In the genomic region with DNA sequence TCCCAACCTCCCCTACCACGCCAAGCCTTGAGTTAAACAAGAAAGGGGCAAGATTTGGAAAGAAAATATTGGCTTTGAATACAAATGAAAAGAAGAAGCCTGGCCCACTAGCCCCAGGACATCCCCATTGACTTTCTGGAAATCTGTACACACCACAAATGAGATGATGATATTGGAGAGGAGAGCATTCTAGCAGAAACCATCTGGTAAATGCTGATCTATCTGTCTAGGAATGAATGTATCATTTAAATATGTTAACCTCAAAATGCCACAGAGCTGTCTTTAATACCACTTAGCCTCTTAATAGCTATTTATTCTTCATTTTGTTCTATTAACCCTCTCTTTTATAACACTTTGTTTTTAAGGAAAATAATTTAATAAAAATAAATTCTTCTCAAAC, we compare ENCODE assay signal across 21 cellular contexts.
"Had no signal": no experiment of that assay in that cellular context is flagged by ENCODE, and none has a peak within 500 bp of the region (broad histone marks: within the 10 kb centered on the region; RNA-seq: fewer than 3 reads in every experiment).

No MANE protein-coding gene starts in this region.

- H3K4me3 ChIP-seq: body of pancreas, left lung, lung, neural progenitor cell, ovary, prostate gland had no signal

- H3K27ac ChIP-seq: body of pancreas, foreskin keratinocyte, neural progenitor cell, ovary, prostate gland had no signal

- H3K36me3 ChIP-seq: left lung, neural progenitor cell, ovary, prostate gland had no signal

- H3K4me1 ChIP-seq: body of pancreas, foreskin keratinocyte, left lung, neural progenitor cell, prostate gland had no signal

- DNase-seq: activated CD4-positive, alpha-beta T cell treated with anti-CD3 and anti-CD28 coated beads for 36 hours; activated CD4-positive, alpha-beta T cell treated with anti-CD3 and anti-CD28 coated beads, Interleukin-2, amount 50 U/mL, for 48 hours; activated CD8-positive, alpha-beta memory T cell treated with anti-CD3 and anti-CD28 coated beads, Interleukin-2, amount 50 U/mL, for 48 hours; activated effector memory CD4-positive, alpha-beta T cell treated with Interleukin-2 at 50 U/mL for 16 hours; activated naive CD4-positive, alpha-beta T cell treated with anti-CD3 and anti-CD28 coated beads for 36 hours; activated naive CD8-positive, alpha-beta T cell treated with anti-CD3 and anti-CD28 coated beads, Interleukin-2, amount 10 ng/mL, durations not matched to agents 7 days and 5 days; activated T-cell treated with anti-CD3 and anti-CD28 coated beads, Interleukin-2, amount 50 U/mL, for 4 hours; amygdala; body of pancreas; effector CD4-positive, alpha-beta T cell; left lung; naive thymus-derived CD8-positive, alpha-beta T cell; ovary; stimulated activated CD4-positive, alpha-beta T cell treated with anti-CD3 and anti-CD28 coated beads, Interleukin-4, amount 100 ng/mL, for 24 hours; stimulated activated naive CD4-positive, alpha-beta T cell treated with Interleukin-2 at 50 U/mL for 16 hours; T-helper 9 cell had no signal

- H3K9ac ChIP-seq: neural progenitor cell had no signal

- ATAC-seq: activated CD4-positive, alpha-beta T cell treated with anti-CD3 and anti-CD28 coated beads for 36 hours; activated T-cell treated with anti-CD3 and anti-CD28 coated beads, Interleukin-2, amount 50 U/mL, for 4 hours; body of pancreas; foreskin keratinocyte; left lung; naive thymus-derived CD8-positive, alpha-beta T cell; WTC11 had no signal

- H3K4me2 ChIP-seq: neural progenitor cell had no signal

- H3K9me3 ChIP-seq: body of pancreas, ovary, prostate gland had no signal

- H3K27me3 ChIP-seq: body of pancreas, foreskin keratinocyte, left lung, neural progenitor cell, ovary had no signal
